In genomic region chr16:30761928-30762902, GRCh38 we compare ENCODE assay signal across 8 cellular contexts. TPM values are rescaled to one million over a fixed set of nuclear protein-coding genes. Genes with fewer than 3 reads are reported as not detected.
DNase-seq lines count a peak whose midpoint lies in the region; ATAC-seq and TF ChIP-seq lines count a peak whose summit lies in the region.

CFAP119 (minus strand) TSS chr16:30762062; CDS start chr16:30761748, 314 bp downstream.
RNF40 (plus strand) TSS chr16:30762322; CDS start chr16:30762546, 224 bp downstream.

- peak within 1 kb of the TSS; percentile 88 for H3K9ac ChIP-seq in mammary epithelial cell (ENCODE audit: insufficient read depth, low read length)

- H3K27me3 ChIP-seq in AG04450 (ENCODE audit: control insufficient read depth, insufficient read depth, low read length), result no peaks in the 10 kb centered on the region
- no peaks in the 10 kb centered on the region for H3K27me3 ChIP-seq in WERI-Rb-1 (ENCODE audit: insufficient read depth, low read depth, severe bottlenecking)
- H3K27me3 ChIP-seq in mammary epithelial cell (ENCODE audit: insufficient read depth, low read length), result no peaks in the 10 kb centered on the region

- POLR2A ChIA-PET in AG04450 (lab: Yijun Ruan, JAX), result interaction anchor here (0.5 to 0.7 kb wide), 2 partner anchors 25 to 42 kb away, joined by 3 read pairs; partner anchors contain the start of gene ZNF629

- peak within 1 kb of the TSS; percentile 94 for H3K4me2 ChIP-seq in mammary epithelial cell (ENCODE audit: insufficient read depth, low read depth, low read length)

- H3K9me3 ChIP-seq in AG04450 (ENCODE audit: control insufficient read depth, insufficient read depth, low read length), result no peaks in the 10 kb centered on the region; the same call in 1 of the 2 replicates
- H3K9me3 ChIP-seq in WERI-Rb-1 (ENCODE audit: severe bottlenecking), result no peaks in the 10 kb centered on the region
- no peaks in the 10 kb centered on the region for H3K9me3 ChIP-seq in mammary epithelial cell (replicated peaks; ENCODE audit: insufficient read depth, low read length)

- ATAC-seq in GM18907 (IDR thresholded peaks at IDR 0.05; ENCODE audit: unreplicated experiment) (peak; percentile 86), HG03139 (IDR thresholded peaks at IDR 0.05; ENCODE audit: unreplicated experiment) (peak; percentile 83)

- intact Hi-C loops in mammary epithelial cell (cut with micrococcal nuclease), result loop anchor here (1.0 to 2.0 kb wide), 3 partner anchors 13 to 63 kb away; partner anchors contain the start of genes PHKG2 and SRCAP

- H3K4me1 ChIP-seq in mammary epithelial cell (ENCODE audit: insufficient read depth, low read length), result peaks cover 27% of the 10 kb centered on the region

- DNase-seq in AG04450 (ENCODE audit: low read depth, low spot score) (peak; percentile 94), NCI-H2196 treated with DMSO at 0.1 percent for 48 hours (lab: John Stamatoyannopoulos, UW; ENCODE audit: unreplicated experiment) (peak; percentile 94), WERI-Rb-1 (peak; percentile 97), mammary epithelial cell (peak; percentile 97), iPS-NIHi11 (ENCODE audit: low spot score) (peak; percentile 100)

- TSS peak; percentile 75 for BruUV-seq in mammary epithelial cell (replicated peaks; lab: Mats Ljungman, UMichigan)

- in situ Hi-C loops in mammary epithelial cell (cut with MboI; ENCODE audit: low sequenced_read_pairs in 2 of 2), result no loop called here

- CTCF ChIA-PET in AG04450 (lab: Charles Lee), result interaction anchor here (0.6 to 1.0 kb wide), 2 partner anchors 52 to 139 kb away, joined by 3 to 5 read pairs; no protein-coding TSS in a partner anchor
- CTCF ChIA-PET in mammary epithelial cell (lab: Charles Lee; ENCODE audit: low non-redundant PET), result no interaction called here

- dilution Hi-C loops in mammary epithelial cell (cut with HindIII; ENCODE audit: low sequenced_read_pairs), result no loop called here

- H3K27ac ChIP-seq in AG04450 (ENCODE audit: low read depth, low read length) (peak within 1 kb of the TSS; percentile 68), WERI-Rb-1 (peak within 1 kb of the TSS; percentile 85), mammary epithelial cell (ENCODE audit: insufficient read depth, low read depth, low read length) (peak within 1 kb of the TSS; percentile 61), skin epidermis (peak within 1 kb of the TSS; percentile 74 to 94 (median 88))

- H4K20me1 ChIP-seq in mammary epithelial cell (ENCODE audit: insufficient read depth, low read length), result no peaks in the 10 kb centered on the region

- H3K4me3 ChIP-seq in AG04450 (ENCODE audit: low read depth, low read length), result peak within 1 kb of the TSS; percentile 94
- peak within 1 kb of the TSS; percentile 65 for H3K4me3 ChIP-seq in WERI-Rb-1 (ENCODE audit: low read depth, low read length)
- peak within 1 kb of the TSS; percentile 46 to 66 (median 55) for H3K4me3 ChIP-seq in mammary epithelial cell (replicated peaks in 1 of 3; ENCODE audit: insufficient read depth in 1 of 3, low read depth in 2 of 3, low read length in 3 of 3)
- H3K4me3 ChIP-seq in skin epidermis, result peak within 1 kb of the TSS; percentile 76 to 99 (median 90)

- WGBS in mammary epithelial cell (ENCODE audit: low coverage, missing lambda C conversion rate), result 3% methylated on average over 19 of the region's 60 CpGs

- peak within 1 kb of the TSS; percentile 87 for H2AFZ ChIP-seq in mammary epithelial cell (ENCODE audit: low read depth, low read length)

- H3K36me3 ChIP-seq in WERI-Rb-1 (peaks cover 66% of the 10 kb centered on the region), mammary epithelial cell (ENCODE audit: insufficient read depth, low read length) (peaks cover 23% of the 10 kb centered on the region)

- TF ChIP-seq CTCF in AG04450 (IDR thresholded peaks at IDR 0.05; ENCODE audit: low read depth, low read length) (no peak), WERI-Rb-1 (IDR thresholded peaks at IDR 0.05; ENCODE audit: low read depth, low read length) (no peak), mammary epithelial cell (conservative IDR thresholded peaks at IDR 0.05 in 1 of 2, IDR thresholded peaks at IDR 0.05 in 1 of 2; ENCODE audit: extremely low read depth in 1 of 2, insufficient read depth in 1 of 2, low read depth in 1 of 2, low read length in 2 of 2) (no peak)

- H3K79me2 ChIP-seq in mammary epithelial cell (ENCODE audit: insufficient read depth, low read length), result peaks cover 48% of the 10 kb centered on the region

RNA-seq across cellular contexts. Expression of gene CFAP119, which starts in this region (rescaled TPM):
- 2.6 and 3.1 TPM in 2 replicates for polyA plus RNA-seq in AG04450 (2011; rRNA removed)
- polyA minus RNA-seq in AG04450 (2011; rRNA and poly(A)+ RNA removed), result 1.9 and 3.6 TPM in 2 replicates
- 1 to 10 TPM; 1.5 to 8.3 TPM for total RNA-seq in mammary epithelial cell
- 7.6 TPM for polyA plus RNA-seq in mammary epithelial cell
- polyA minus RNA-seq in mammary epithelial cell, result not detected

RNA-seq across cellular contexts. Expression of gene RNF40, which starts in this region (rescaled TPM):
- polyA plus RNA-seq in AG04450 (2011; rRNA removed), result 66.8 and 75.5 TPM in 2 replicates
- 108 and 117 TPM in 2 replicates for polyA minus RNA-seq in AG04450 (2011; rRNA and poly(A)+ RNA removed)
- 10 to 100 TPM; 62.8 to 66.4 TPM for total RNA-seq in mammary epithelial cell
- polyA plus RNA-seq in mammary epithelial cell, result 45.7 TPM
- 94.0 TPM for polyA minus RNA-seq in mammary epithelial cell

Comparison
In these comparisons a context has a peak if more than half of its experiments do, and no peak if none do; other contexts are left out.
1. Peak in every context shown above with its lines: DNase-seq, ATAC-seq, H3K4me3 ChIP-seq and H3K27ac ChIP-seq.